In the genomic region with DNA sequence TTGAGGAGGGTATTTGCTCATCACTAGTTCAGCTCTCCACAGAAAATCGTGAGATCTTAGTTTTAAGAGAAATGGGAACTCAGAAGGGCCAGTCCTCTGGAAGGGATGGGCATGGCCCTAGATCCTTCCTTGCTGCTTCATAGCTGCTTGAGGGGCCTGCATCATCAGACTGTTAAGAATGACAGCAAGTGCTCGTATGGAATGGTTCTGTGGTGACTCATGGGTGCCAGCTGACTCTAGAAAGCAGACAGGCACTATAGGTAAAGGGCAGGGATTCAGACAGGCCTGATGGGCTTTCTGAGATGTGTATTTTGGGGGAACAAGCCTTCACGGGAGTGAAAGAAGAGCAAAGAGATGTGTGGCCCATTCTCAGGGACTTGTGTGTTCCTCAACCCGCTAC, we compare ENCODE assay signal across 15 cellular contexts.
DNase-seq lines count a peak whose midpoint lies in the region; ATAC-seq and TF ChIP-seq lines count a peak whose summit lies in the region.
"Had no signal": no experiment of that assay in that cellular context is flagged by ENCODE, and none has a peak within 500 bp of the region (broad histone marks: within the 10 kb centered on the region; RNA-seq: fewer than 3 reads in every experiment).

No MANE protein-coding gene starts in this region.

- in situ Hi-C loops in Panc1 (cut with HindIII; ENCODE audit: low pct_unique_long_range_greater_than_20kb, low sequenced_read_pairs), result no loop called here

- H3K27ac ChIP-seq in Panc1 (ENCODE audit: low read length) (no peak overlapping the region), Peyer's patch (no peak overlapping the region)
- H3K27ac ChIP-seq: heart right ventricle had no signal

- peak; percentile 80 for ATAC-seq in Panc1
- ATAC-seq in GM19324 (IDR thresholded peaks at IDR 0.05; ENCODE audit: low FRiP score, unreplicated experiment), result no peak
- no peak for ATAC-seq in HG02642 (IDR thresholded peaks at IDR 0.05; ENCODE audit: poor library complexity, unreplicated experiment)
- ATAC-seq: heart right ventricle, left colon had no signal

- H3K4me1 ChIP-seq in Panc1 (ENCODE audit: control insufficient read depth, insufficient read depth, low read length) (no peaks in the 10 kb centered on the region), Peyer's patch (no peaks in the 10 kb centered on the region)

- no peak overlapping the region for H3K4me3 ChIP-seq in Panc1 (ENCODE audit: low read depth in 2 of 2, low read length in 2 of 2)
- H3K4me3 ChIP-seq in epithelial cell of esophagus (ENCODE audit: low read length), result no peak overlapping the region
- H3K4me3 ChIP-seq in retinal pigment epithelial cell (ENCODE audit: low read length), result no peak overlapping the region
- H3K4me3 ChIP-seq in Peyer's patch, result no peak overlapping the region
- H3K4me3 ChIP-seq: heart right ventricle had no signal

- no peak for TF ChIP-seq POLR2A in Peyer's patch (IDR thresholded peaks at IDR 0.05)

- H3K36me3 ChIP-seq in Panc1 (ENCODE audit: control insufficient read depth, insufficient read depth, low read length) (no peaks in the 10 kb centered on the region), Peyer's patch (no peaks in the 10 kb centered on the region)
- H3K36me3 ChIP-seq: heart right ventricle had no signal

- POLR2A ChIA-PET in Panc1 (lab: Charles Lee), result no interaction called here

- CTCF ChIA-PET in Panc1 (lab: Charles Lee), result no interaction called here

- H3K9me3 ChIP-seq in Panc1 (ENCODE audit: control insufficient read depth, insufficient read depth, low read depth, low read length) (no peaks in the 10 kb centered on the region), Peyer's patch (no peaks in the 10 kb centered on the region)
- H3K9me3 ChIP-seq: heart right ventricle had no signal

- H3K27me3 ChIP-seq in Panc1 (ENCODE audit: control insufficient read depth, insufficient read depth, low read length) (no peaks in the 10 kb centered on the region), Peyer's patch (no peaks in the 10 kb centered on the region)
- H3K27me3 ChIP-seq: heart right ventricle had no signal

- no peak for TF ChIP-seq CTCF in Panc1 (IDR thresholded peaks at IDR 0.05)
- TF ChIP-seq CTCF in epithelial cell of esophagus (IDR thresholded peaks at IDR 0.05; ENCODE audit: insufficient read depth, low read depth, low read length, missing control alignments), result no peak
- TF ChIP-seq CTCF in retinal pigment epithelial cell (conservative IDR thresholded peaks at IDR 0.05; ENCODE audit: low read depth, low read length), result no peak
- TF ChIP-seq CTCF in GM10266 (IDR thresholded peaks at IDR 0.05; ENCODE audit: control insufficient read depth, insufficient read depth, low read depth, missing control alignments), result no peak
- no peak for TF ChIP-seq CTCF in Peyer's patch (IDR thresholded peaks at IDR 0.05)

- BruUV-seq in Panc1 (replicated peaks; lab: Mats Ljungman, UMichigan), result no TSS peak

- intact Hi-C loops in Panc1 (cut with micrococcal nuclease; ENCODE audit: unreplicated experiment), result no loop called here

- DNase-seq in HPDE6-E6E7 (ENCODE audit: extremely low spot score) (peak; percentile 37), Panc1 (ENCODE audit: low read depth, low spot score) (peak; percentile 22), epithelial cell of esophagus (ENCODE audit: low read depth) (peak; percentile 90), retinal pigment epithelial cell (ENCODE audit: low read depth) (peak; percentile 61), GM10266 (ENCODE audit: extremely low spot score) (no peak), Peyer's patch (no peak)
- DNase-seq: activated CD4-positive, alpha-beta memory T cell treated with anti-CD3 and anti-CD28 coated beads for 36 hours; aorta; cortex of kidney; erythroblast; heart right ventricle; left colon; SIG-M5 had no signal

Comparison
In these comparisons a context has a peak if more than half of its experiments do, and no peak if none do; other contexts are left out.
1. DNase-seq: peak in HPDE6-E6E7 (single experiment), Panc1 (single experiment), epithelial cell of esophagus (single experiment) and retinal pigment epithelial cell (single experiment); none in GM10266 (single experiment) and Peyer's patch (0 of 3).